ENCODE assay signal across 11 cellular contexts in genomic region chr2:151922845-151923666, GRCh38.
DNase-seq lines count a peak whose midpoint lies in the region; ATAC-seq, FAIRE-seq and TF ChIP-seq lines count a peak whose summit lies in the region.
"Had no signal": no experiment of that assay in that cellular context is flagged by ENCODE, and none has a peak within 500 bp of the region (broad histone marks: within the 10 kb centered on the region; RNA-seq: fewer than 3 reads in every experiment).

No MANE protein-coding gene starts in this region.

- POLR2A ChIA-PET in endothelial cell of umbilical vein (lab: Charles Lee), result no interaction called here

- peak; percentile 94 for FAIRE-seq in endothelial cell of umbilical vein (lab: Jason Lieb, UNC)

- H3K79me2 ChIP-seq in endothelial cell of umbilical vein (ENCODE audit: control insufficient read depth, insufficient read depth, low read length), result no peaks in the 10 kb centered on the region

- H3K9me1 ChIP-seq in endothelial cell of umbilical vein (replicated peaks; ENCODE audit: control insufficient read depth, extremely low read depth, insufficient read depth, low read length), result no peaks in the 10 kb centered on the region

- no peak for TF ChIP-seq POLR2A in endothelial cell of umbilical vein (IDR thresholded peaks at IDR 0.05; ENCODE audit: low read depth, low read length)

- BruUV-seq in endothelial cell of umbilical vein (replicated peaks; lab: Mats Ljungman, UMichigan), result no TSS peak

- peak overlapping the region; percentile 5 for H3K27ac ChIP-seq in endothelial cell of umbilical vein (ENCODE audit: insufficient read depth, low read depth, low read length)
- no peak overlapping the region for H3K27ac ChIP-seq in liver (ENCODE audit: low read depth in 1 of 2, low read length in 2 of 2)
- peak overlapping the region; percentile 32 for H3K27ac ChIP-seq in upper lobe of right lung
- H3K27ac ChIP-seq: 22Rv1 had no signal

- no peak for TF ChIP-seq CTCF in endothelial cell of umbilical vein (IDR thresholded peaks at IDR 0.05; ENCODE audit: extremely low read depth in 1 of 2, insufficient read depth in 1 of 2, low read depth in 1 of 2, low read length in 2 of 2)
- TF ChIP-seq CTCF in liver (IDR thresholded peaks at IDR 0.05; ENCODE audit: low read depth, low read length, missing input control), result no peak
- TF ChIP-seq CTCF in upper lobe of right lung (IDR thresholded peaks at IDR 0.05), result no peak

- TF ChIP-seq RAD21 in liver (IDR thresholded peaks at IDR 0.05), result peak in 1 of 2 donors; percentile 5

- H3K27me3 ChIP-seq in endothelial cell of umbilical vein (ENCODE audit: control insufficient read depth in 2 of 2, insufficient read depth in 2 of 2, low read length in 2 of 2), result peaks cover 5 to 11% of the 10 kb centered on the region in 2 experiments
- no peaks in the 10 kb centered on the region for H3K27me3 ChIP-seq in liver (ENCODE audit: control insufficient read depth in 4 of 4, insufficient read depth in 4 of 4, low read length in 3 of 4)
- H3K27me3 ChIP-seq in upper lobe of right lung, result no peaks in the 10 kb centered on the region

- H3K9ac ChIP-seq in endothelial cell of umbilical vein (replicated peaks; ENCODE audit: extremely low read depth, insufficient read depth, low read length) (no peak overlapping the region), liver (ENCODE audit: low read depth in 1 of 2, low read length in 2 of 2) (no peak overlapping the region)

- H3K4me2 ChIP-seq in endothelial cell of umbilical vein (ENCODE audit: insufficient read depth, low read length), result no peak overlapping the region

- peak; percentile 61 for DNase-seq in DMS 273 (lab: John Stamatoyannopoulos, UW; ENCODE audit: unreplicated experiment)
- DNase-seq in DMS 273 treated with DMSO at 0.1 percent for 48 hours (lab: John Stamatoyannopoulos, UW), result no peak
- peak; percentile 99 for DNase-seq in endothelial cell of umbilical vein (ENCODE audit: low read depth, low spot score)
- DNase-seq in upper lobe of right lung, result peak; percentile 83
- no peak for DNase-seq in activated T-cell treated with anti-CD3 and anti-CD28 coated beads for 4 hours
- DNase-seq in GM19238 (ENCODE audit: insufficient read length, low spot score), result no peak
- no peak for DNase-seq in NCI-H510A (lab: John Stamatoyannopoulos, UW)
- DNase-seq: naive B cell had no signal

- intact Hi-C loops in endothelial cell of umbilical vein (cut with micrococcal nuclease) (loop anchor here (1.0 kb wide), 2 partner anchors 44 to 95 kb away; partner anchors contain the start of gene ARL5A), upper lobe of right lung (cut with DNase I) (no loop called here)

- no peaks in the 10 kb centered on the region for H3K9me3 ChIP-seq in endothelial cell of umbilical vein (replicated peaks; ENCODE audit: control insufficient read depth, insufficient read depth, low read length)
- H3K9me3 ChIP-seq in liver (ENCODE audit: control insufficient read depth in 4 of 4, low read length in 3 of 4), result no peaks in the 10 kb centered on the region
- no peaks in the 10 kb centered on the region for H3K9me3 ChIP-seq in upper lobe of right lung
- H3K9me3 ChIP-seq: HAP-1 had no signal

- dilution Hi-C loops in endothelial cell of umbilical vein (cut with MboI; ENCODE audit: extremely low pct_ligation_motif_present, low sequenced_read_pairs), result no loop called here

- H3K4me1 ChIP-seq in endothelial cell of umbilical vein (ENCODE audit: control insufficient read depth, extremely low read depth, insufficient read depth, low read length) (peaks cover 16% of the 10 kb centered on the region), liver (ENCODE audit: control insufficient read depth in 4 of 4, insufficient read depth in 4 of 4, low read length in 3 of 4) (no peaks in the 10 kb centered on the region), upper lobe of right lung (peaks cover 16% of the 10 kb centered on the region)
- H3K4me1 ChIP-seq: HAP-1 had no signal

- no peak overlapping the region for H2AFZ ChIP-seq in endothelial cell of umbilical vein (ENCODE audit: low read depth, low read length)

- ATAC-seq in upper lobe of right lung, result peak; percentile 93

- H3K4me3 ChIP-seq in endothelial cell of umbilical vein (replicated peaks in 1 of 3; ENCODE audit: insufficient read depth in 1 of 3, low read depth in 1 of 3, low read length in 3 of 3) (no peak overlapping the region), liver (ENCODE audit: low read depth in 1 of 3, low read length in 3 of 3) (no peak overlapping the region), upper lobe of right lung (no peak overlapping the region)
- H3K4me3 ChIP-seq: HAP-1 had no signal

- 37% methylated on average over 5 of the region's 5 CpGs for WGBS in liver

- H3K36me3 ChIP-seq in endothelial cell of umbilical vein (ENCODE audit: control insufficient read depth in 2 of 2, extremely low read depth in 1 of 2, insufficient read depth in 2 of 2, low read length in 2 of 2) (no peaks in the 10 kb centered on the region), liver (ENCODE audit: control insufficient read depth in 4 of 4, insufficient read depth in 3 of 4, low read depth in 1 of 4, low read length in 3 of 4) (no peaks in the 10 kb centered on the region), upper lobe of right lung (no peaks in the 10 kb centered on the region)
- H3K36me3 ChIP-seq: HAP-1 had no signal

- no peaks in the 10 kb centered on the region for H4K20me1 ChIP-seq in endothelial cell of umbilical vein (replicated peaks; ENCODE audit: control insufficient read depth, extremely low read depth, insufficient read depth, low read length)

- CTCF ChIA-PET in endothelial cell of umbilical vein (lab: Charles Lee), result interaction anchor here (0.7 to 1.6 kb wide), 7 partner anchors 25 to 277 kb away, joined by 3 to 6 read pairs (median 4); no protein-coding TSS in a partner anchor

TF ChIP-seq in endothelial cell of umbilical vein, 7 proteins besides CTCF, POLR2A, EP300 and RAD21:
- no peak for TF ChIP-seq MYC (IDR thresholded peaks at IDR 0.05; ENCODE audit: low read depth, low read length)
- no peak for TF ChIP-seq GATA2 (IDR thresholded peaks at IDR 0.05; ENCODE audit: insufficient read depth, insufficient read length, low read depth, low read length)
- no peak for TF ChIP-seq JUN (IDR thresholded peaks at IDR 0.05; ENCODE audit: borderline replicate concordance, insufficient read depth, insufficient read length, low read depth)
- no peak for TF ChIP-seq EZH2 (IDR thresholded peaks at IDR 0.05; ENCODE audit: borderline replicate concordance, low read depth, low read length, severe bottlenecking)
- TF ChIP-seq FOS (IDR thresholded peaks at IDR 0.05; ENCODE audit: borderline replicate concordance, insufficient read depth, low read length), result no peak
- TF ChIP-seq POLR2AphosphoS5 (IDR thresholded peaks at IDR 0.05; ENCODE audit: insufficient read depth, low read depth, low read length), result peak; percentile 35
- TF ChIP-seq, protein P1, sequence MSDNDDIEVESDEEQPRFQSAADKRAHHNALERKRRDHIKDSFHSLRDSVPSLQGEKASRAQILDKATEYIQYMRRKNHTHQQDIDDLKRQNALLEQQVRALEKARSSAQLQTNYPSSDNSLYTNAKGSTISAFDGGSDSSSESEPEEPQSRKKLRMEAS (IDR thresholded peaks at IDR 0.05; ENCODE audit: insufficient read depth, insufficient read length), result peak; percentile 59

TF ChIP-seq in liver, 16 proteins besides CTCF, POLR2A, EP300 and RAD21 (continues in another document):
- TF ChIP-seq FOXA1 (IDR thresholded peaks at IDR 0.05), result no peak
- no peak for TF ChIP-seq HNF4G (IDR thresholded peaks at IDR 0.05)
- no peak for TF ChIP-seq ZBTB33 (IDR thresholded peaks at IDR 0.05)
- TF ChIP-seq TAF1 (conservative IDR thresholded peaks at IDR 0.05), result no peak
- TF ChIP-seq JUND (IDR thresholded peaks at IDR 0.05), result no peak
- no peak for TF ChIP-seq ATF3 (IDR thresholded peaks at IDR 0.05)
- TF ChIP-seq HNF4A (conservative IDR thresholded peaks at IDR 0.05), result no peak
- TF ChIP-seq FOXA2 (IDR thresholded peaks at IDR 0.05), result no peak
- TF ChIP-seq GABPA (IDR thresholded peaks at IDR 0.05 in 1 of 2, conservative IDR thresholded peaks at IDR 0.05 in 1 of 2), result no peak

Comparison
In these comparisons a context has a peak if more than half of its experiments do, and no peak if none do; other contexts are left out.
1. DNase-seq: peak in DMS 273 (single experiment), endothelial cell of umbilical vein (single experiment) and upper lobe of right lung (single experiment); none in DMS 273 treated with DMSO at 0.1 percent for 48 hours (single experiment), activated T-cell treated with anti-CD3 and anti-CD28 coated beads for 4 hours (single experiment), GM19238 (single experiment) and NCI-H510A (single experiment).
2. H3K27ac ChIP-seq: peak in endothelial cell of umbilical vein (single experiment) and upper lobe of right lung (single experiment); none in liver (0 of 2).